ENCODE assay signal across 29 cellular contexts in the genomic region with DNA sequence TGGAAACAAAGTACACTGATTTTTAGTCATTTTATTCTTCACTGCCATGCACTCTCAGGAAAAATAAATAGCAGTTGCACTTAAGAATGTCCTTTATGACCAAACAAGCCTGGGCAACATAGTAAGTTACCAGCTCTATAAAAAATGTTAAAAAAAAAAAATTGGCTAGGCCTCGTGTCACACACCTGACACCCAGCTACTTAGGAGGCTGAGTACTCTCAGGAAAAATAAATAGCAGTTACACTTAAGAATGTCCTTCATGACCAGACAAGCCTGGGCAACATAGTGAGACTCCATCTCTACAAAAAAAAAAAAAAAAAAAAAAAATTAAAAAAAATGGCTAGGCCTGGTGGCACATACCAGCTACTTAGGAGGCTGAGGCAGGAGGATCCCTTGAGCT.
"Had no signal": no experiment of that assay in that cellular context is flagged by ENCODE, and none has a peak within 500 bp of the region (broad histone marks: within the 10 kb centered on the region; RNA-seq: fewer than 3 reads in every experiment).

No MANE protein-coding gene starts in this region.

- ATAC-seq: activated CD8-positive, alpha-beta T cell treated with anti-CD3 and anti-CD28 coated beads, Interleukin-2, amount 10 ng/mL, durations not matched to agents 7 days and 5 days; K562 had no signal

- DNase-seq: activated CD4-positive, alpha-beta T cell treated with anti-CD3 and anti-CD28 coated beads, Interleukin-2, amount 10 ng/mL, durations not matched to agents 24 days and 14 days; activated CD4-positive, alpha-beta T cell treated with anti-CD3 and anti-CD28 coated beads, Interleukin-2, amount 50 U/mL, for 4 hours; activated CD4-positive, CD25-positive, alpha-beta regulatory T cell; activated CD8-positive, alpha-beta T cell treated with anti-CD3 and anti-CD28 coated beads, Interleukin-2, amount 10 ng/mL, durations not matched to agents 7 days and 5 days; activated gamma-delta T cell; activated naive CD4-positive, alpha-beta T cell treated with Interleukin-2 at 50 U/mL for 16 hours; activated naive CD8-positive, alpha-beta T cell treated with anti-CD3 and anti-CD28 coated beads, Interleukin-2, amount 10 ng/mL, durations not matched to agents 7 days and 5 days; activated T-cell treated with anti-CD3 and anti-CD28 coated beads, Interleukin-2, amount 50 U/mL, for 24 hours; amygdala; cerebellar nuclear complex; NCI-H1092 treated with DMSO at 0.1 percent for 48 hours; NCI-H1436; NCI-H1694; NCI-H1930; NCI-H2107; NCI-H226; NCI-H446 treated with DMSO at 0.1 percent for 48 hours; NCI-H524; NCI-H69; NK-92 treated with Interleukin-12 subunit alpha and Interleukin-12 subunit beta, amount 100 ng/mL, for 24 hours; PC-9; Right ventricle myocardium superior; SW 1271; T-helper 1 cell; T-helper 2 cell; T-helper 9 cell; WERI-Rb-1 had no signal

- H3K27ac ChIP-seq: ascending aorta, PC-9, WERI-Rb-1 had no signal
